ENCODE assay signal across 1 cellular context in the genomic region with DNA sequence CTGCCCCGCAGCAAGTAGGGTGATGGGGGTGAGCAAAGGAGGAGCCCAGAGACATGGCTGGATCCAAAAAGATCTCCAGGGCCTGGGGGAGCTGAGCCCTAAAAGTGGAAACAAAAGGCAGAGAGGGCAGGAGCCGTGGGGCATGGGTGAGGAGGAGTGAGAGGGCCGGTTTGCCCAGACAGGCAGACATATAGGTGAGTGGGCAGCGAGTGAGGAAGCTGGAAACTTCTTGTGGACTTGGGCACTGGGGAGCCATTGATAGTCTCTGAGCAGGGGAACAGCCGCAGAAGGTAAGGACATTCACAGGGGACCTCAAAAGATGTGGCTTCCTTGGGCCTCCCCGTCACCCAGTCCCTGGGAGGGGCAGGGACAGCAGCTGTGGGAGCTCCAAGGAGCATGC.
TF ChIP-seq lines count a peak whose summit lies in the region.

No MANE protein-coding gene starts in this region.

TF ChIP-seq in IMR-90, 13 proteins besides CTCF, POLR2A, EP300 and RAD21:
- no peak for TF ChIP-seq MXI1 (IDR thresholded peaks at IDR 0.05; ENCODE audit: borderline replicate concordance, low read depth, low read length)
